In genomic region chr22:44702479-44703219, GRCh38 we compare ENCODE assay signal across 8 cellular contexts. TPM values are rescaled to one million over a fixed set of nuclear protein-coding genes. Genes with fewer than 3 reads are reported as not detected.
A peak's percentile ranks its signal among the peaks of the same experiment; 100 is the strongest.
DNase-seq lines count a peak whose midpoint lies in the region; ATAC-seq, FAIRE-seq and TF ChIP-seq lines count a peak whose summit lies in the region.

No MANE protein-coding gene starts in this region.

- intact Hi-C loops in gastrocnemius medialis (cut with DNase I; ENCODE audit: low total_unique reads): no loop called here

- H3K36me3 ChIP-seq in right atrium auricular region: no peaks in the 10 kb centered on the region
- no peaks in the 10 kb centered on the region for H3K36me3 ChIP-seq in gastrocnemius medialis

- TF ChIP-seq EP300 in A549 (IDR thresholded peaks at IDR 0.05): no peak

- TF ChIP-seq RAD21 in A549 (conservative IDR thresholded peaks at IDR 0.05 in 1 of 2, IDR thresholded peaks at IDR 0.05 in 1 of 2): no peak

- no peak for TF ChIP-seq POLR2A in A549 (IDR thresholded peaks at IDR 0.05; ENCODE audit: low read length)
- no peak for TF ChIP-seq POLR2A in gastrocnemius medialis (IDR thresholded peaks at IDR 0.05)

- H3K9me3 ChIP-seq in A549 (no peaks in the 10 kb centered on the region), right atrium auricular region (no peaks in the 10 kb centered on the region), gastrocnemius medialis (no peaks in the 10 kb centered on the region)

- H3K4me1 ChIP-seq in A549: peaks cover 16% of the 10 kb centered on the region
- H3K4me1 ChIP-seq in right atrium auricular region: peaks cover 0 to 32% of the 10 kb centered on the region in 2 donors
- peaks cover 0 to 5% of the 10 kb centered on the region in 2 donors for H3K4me1 ChIP-seq in gastrocnemius medialis

- POLR2A ChIA-PET in A549 (lab: Yijun Ruan, JAX): interaction anchor here (0.5 kb wide), 1 partner anchor 219 kb away, joined by 3 read pairs; no protein-coding TSS in a partner anchor

- FAIRE-seq in A549 (lab: Jason Lieb, UNC): no peak

- peak overlapping the region; percentile 89 for H3K4me2 ChIP-seq in A549

- CTCF ChIA-PET in A549 (lab: Yijun Ruan, JAX): interaction anchor here (0.5 to 3.6 kb wide), 4 partner anchors 33 to 1653 kb away, joined by 3 to 27 read pairs (median 4); no protein-coding TSS in a partner anchor

- peak; percentile 25 to 44; a peak in 4 of 6 replicates for ATAC-seq in A549
- ATAC-seq in GM18909 (IDR thresholded peaks at IDR 0.05; ENCODE audit: poor library complexity, unreplicated experiment): peak; percentile 37
- ATAC-seq in gastrocnemius medialis: peak in 1 of 2 donors; percentile 23

- peak overlapping the region; percentile 84 for H3K4me3 ChIP-seq in A549
- peak overlapping the region; percentile 52 to 68 for H3K4me3 ChIP-seq in right atrium auricular region
- H3K4me3 ChIP-seq in gastrocnemius medialis: peak overlapping the region; percentile 36 to 56 (median 48)

- H3K27me3 ChIP-seq in right atrium auricular region (no peaks in the 10 kb centered on the region), gastrocnemius medialis (peaks cover 21 to 30% (median 21%) of the 10 kb centered on the region in 3 donors)

- WGBS in A549 (ENCODE audit: missing lambda C conversion rate): no CpG with 5 or more reads among the region's 61 CpGs

- in situ Hi-C loops in gastrocnemius medialis (cut with MboI; ENCODE audit: low sequenced_read_pairs in 4 of 4): no loop called here

- peak overlapping the region; percentile 81 to 97 for H3K27ac ChIP-seq in A549
- peak overlapping the region in 1 of 2 donors; percentile 16 for H3K27ac ChIP-seq in right atrium auricular region
- H3K27ac ChIP-seq in gastrocnemius medialis: no peak overlapping the region

- DNase-seq in A549 (ENCODE audit: low read depth in 1 of 2, low spot score in 1 of 2) (no peak), HK-2 (ENCODE audit: unreplicated experiment) (peak; percentile 30), right atrium auricular region (ENCODE audit: low spot score) (no peak), gastrocnemius medialis (no peak), SHP77 treated with DMSO at 0.1 percent for 48 hours (lab: John Stamatoyannopoulos, UW) (no peak), AG08395 (ENCODE audit: low spot score) (no peak)
- DNase-seq in activated T-cell treated with anti-CD3 and anti-CD28 coated beads, Interleukin-2, amount 50 U/mL, for 48 hours: peak; percentile 46 to 60

- no peak for TF ChIP-seq CTCF in A549 (IDR thresholded peaks at IDR 0.05)
- no peak for TF ChIP-seq CTCF in right atrium auricular region (IDR thresholded peaks at IDR 0.05)
- no peak for TF ChIP-seq CTCF in gastrocnemius medialis (IDR thresholded peaks at IDR 0.05 in 4 of 5, conservative IDR thresholded peaks at IDR 0.05 in 1 of 5)

TF ChIP-seq in A549, 52 proteins besides CTCF, POLR2A, EP300 and RAD21:
- TF ChIP-seq FOXS1 (CRISPR knock-in tag; IDR thresholded peaks at IDR 0.05): no peak
- TF ChIP-seq MAX (IDR thresholded peaks at IDR 0.05): 0 out of 2 replicates have a peak, but pooled peaks have one; percentile 15
- TF ChIP-seq HDAC2 (IDR thresholded peaks at IDR 0.05): no peak
- no peak for TF ChIP-seq CHD2 (IDR thresholded peaks at IDR 0.05; ENCODE audit: low read length, partially characterized antibody)
- TF ChIP-seq, protein P1, sequence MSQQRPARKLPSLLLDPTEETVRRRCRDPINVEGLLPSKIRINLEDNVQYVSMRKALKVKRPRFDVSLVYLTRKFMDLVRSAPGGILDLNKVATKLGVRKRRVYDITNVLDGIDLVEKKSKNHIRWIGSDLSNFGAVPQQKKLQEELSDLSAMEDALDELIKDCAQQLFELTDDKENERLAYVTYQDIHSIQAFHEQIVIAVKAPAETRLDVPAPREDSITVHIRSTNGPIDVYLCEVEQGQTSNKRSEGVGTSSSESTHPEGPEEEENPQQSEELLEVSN (IDR thresholded peaks at IDR 0.05; ENCODE audit: borderline replicate concordance, low read depth): no peak
- no peak for TF ChIP-seq FOSL2 (IDR thresholded peaks at IDR 0.05)
- TF ChIP-seq FOSL2 (CRISPR knock-in tag; IDR thresholded peaks at IDR 0.05): no peak
- TF ChIP-seq FOSB (CRISPR knock-in tag; IDR thresholded peaks at IDR 0.05): no peak
- TF ChIP-seq NR3C1 (IDR thresholded peaks at IDR 0.05): no peak
- no peak for TF ChIP-seq HOXB13 (CRISPR knock-in tag; IDR thresholded peaks at IDR 0.05; ENCODE audit: low read depth)
- TF ChIP-seq MAFK (IDR thresholded peaks at IDR 0.05; ENCODE audit: partially characterized antibody): no peak
- no peak for TF ChIP-seq CBX8 (IDR thresholded peaks at IDR 0.05)
- TF ChIP-seq JUN (IDR thresholded peaks at IDR 0.05): 0 out of 5 replicates have a peak, but pooled peaks of 1 of the 2 experiments have one; percentile 6

RNA-seq across cellular contexts. Expression of gene PRR5, which starts 0.6 kb away (rescaled TPM):
- polyA plus RNA-seq in A549 (2011; rRNA removed) (7.1 and 8.5 TPM in 2 replicates), A549 (2017; fragmentation: RNase III; extraction: RNeasy Plus Mini Kit Qiagen cat#74134 plus additional on column Dnase treatment) (15.7 to 19.5 TPM (median 17.7 TPM) in 3 replicates)
- 14.8 and 25.1 TPM in 2 replicates for polyA plus RNA-seq in A549 (2012; cell fraction: cytosol; rRNA removed)
- 35.0 and 39.1 TPM in 2 replicates for polyA plus RNA-seq in A549 (2012; cell fraction: nucleus; rRNA removed)
- polyA minus RNA-seq in A549 (2011; rRNA and poly(A)+ RNA removed): 9.0 and 12.0 TPM in 2 replicates
- total RNA-seq in right atrium auricular region (10 to 100 TPM; 10.5 to 12.1 TPM), gastrocnemius medialis (10 to 100 TPM in 1 of 4 donors, 1 to 10 TPM in 2, under 1 TPM in 1; 0.34 to 15.2 (median 1.3) TPM)

RNA-seq across cellular contexts. Expression of gene ARHGAP8, which starts 49.7 kb away (rescaled TPM):
- 3.3 and 3.8 TPM in 2 replicates for polyA plus RNA-seq in A549 (2011; rRNA removed)
- polyA plus RNA-seq in A549 (2012; cell fraction: cytosol; rRNA removed): 4.6 and 5.2 TPM in 2 replicates
- 16.2 and 18.8 TPM in 2 replicates for polyA plus RNA-seq in A549 (2012; cell fraction: nucleus; rRNA removed)
- polyA plus RNA-seq in A549 (2017; fragmentation: RNase III; extraction: RNeasy Plus Mini Kit Qiagen cat#74134 plus additional on column Dnase treatment): 1.2 to 1.5 TPM (median 1.4 TPM) in 3 replicates
- polyA minus RNA-seq in A549 (2011; rRNA and poly(A)+ RNA removed): 2.9 and 3.6 TPM in 2 replicates
- under 1 TPM in 1 of 2 donors, not detected in 1; 0.24 TPM for total RNA-seq in right atrium auricular region
- not detected for total RNA-seq in gastrocnemius medialis

Comparison
In these comparisons a context has a peak if more than half of its experiments do, and no peak if none do; other contexts are left out.
1. DNase-seq: peak in HK-2 (single experiment) and activated T-cell treated with anti-CD3 and anti-CD28 coated beads, Interleukin-2, amount 50 U/mL, for 48 hours (2 of 2); none in A549 (0 of 2), right atrium auricular region (single experiment), gastrocnemius medialis (0 of 2), SHP77 treated with DMSO at 0.1 percent for 48 hours (single experiment) and AG08395 (single experiment).
2. H3K27ac ChIP-seq: peak in A549 (2 of 2); none in gastrocnemius medialis (0 of 4).
3. Peak in every context shown above with its lines, with median percentiles within 50 percentile points of each other: H3K4me3 ChIP-seq.